In the genomic region with DNA sequence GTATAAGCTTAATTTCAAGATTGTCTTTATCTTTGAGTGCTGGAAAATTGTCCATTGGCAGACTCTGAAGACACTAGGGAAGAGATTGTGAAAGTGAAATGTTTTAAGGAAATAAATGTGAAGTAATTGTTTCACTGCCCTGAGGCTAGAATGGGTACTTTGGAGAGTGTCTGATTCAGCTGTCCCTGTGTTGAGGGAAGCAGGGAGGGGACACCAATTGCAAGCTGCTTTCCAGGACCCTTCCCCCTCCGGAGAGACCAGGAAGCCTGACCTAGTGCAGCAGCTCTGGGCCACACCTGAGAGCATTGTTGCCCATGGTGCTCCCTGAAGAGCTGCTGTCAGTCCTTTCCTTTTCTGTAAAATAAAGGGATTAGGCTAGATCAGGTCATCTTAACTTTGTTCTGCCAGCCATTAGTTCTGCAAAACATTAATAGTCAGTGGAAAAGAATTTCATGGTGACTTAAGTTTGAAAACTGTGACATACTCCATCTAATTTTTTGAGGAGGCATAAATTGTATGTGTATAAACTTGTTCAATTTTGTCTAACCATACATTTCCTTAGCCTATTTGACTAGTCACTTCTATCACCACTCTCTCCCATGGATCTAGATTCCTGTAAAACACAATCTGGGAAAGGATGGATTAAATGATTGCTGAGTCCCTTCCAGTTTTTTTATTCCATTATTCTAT, we compare ENCODE assay signal across 17 cellular contexts. TPM values are rescaled to one million over a fixed set of nuclear protein-coding genes. Genes with fewer than 3 reads are reported as not detected.
DNase-seq lines count a peak whose midpoint lies in the region; TF ChIP-seq lines count a peak whose summit lies in the region.
"Had no signal": no experiment of that assay in that cellular context is flagged by ENCODE, and none has a peak within 500 bp of the region (broad histone marks: within the 10 kb centered on the region; RNA-seq: fewer than 3 reads in every experiment).

No MANE protein-coding gene starts in this region.

- H3K27ac Mint-ChIP-seq in brain = peak overlapping the region; percentile 27 to 86 (median 53)
- H3K27ac Mint-ChIP-seq: stimulated activated effector memory CD8-positive, alpha-beta T cell treated with anti-CD3 and anti-CD28 coated beads, Interleukin-12 subunit alpha, Interleukin-12 subunit beta, amount 100 ng/mL, for 72 hours had no signal

- DNase-seq in Caki2 (ENCODE audit: low read depth) (peak; percentile 37), M059J (ENCODE audit: low read depth) (peak; percentile 80), kidney tubule cell (ENCODE audit: low spot score) (peak; percentile 42), activated T-cell treated with anti-CD3 and anti-CD28 coated beads for 4 hours (no peak), anterior cingulate cortex (lab: John Stamatoyannopoulos, UW) (no peak), DMS53 treated with DMSO at 0.1 percent for 48 hours (lab: John Stamatoyannopoulos, UW; ENCODE audit: unreplicated experiment) (no peak), NCI-H1436 (lab: John Stamatoyannopoulos, UW) (no peak)
- DNase-seq: activated gamma-delta T cell; AML-193; DMS153; effector CD8-positive, alpha-beta T cell; HCEC 1CT; NCI-H1092; upper lobe of right lung had no signal

- peaks cover 72% of the 10 kb centered on the region for H3K36me3 Mint-ChIP-seq in brain
- H3K36me3 Mint-ChIP-seq: stimulated activated effector memory CD8-positive, alpha-beta T cell treated with anti-CD3 and anti-CD28 coated beads, Interleukin-12 subunit alpha, Interleukin-12 subunit beta, amount 100 ng/mL, for 72 hours had no signal

- peaks cover 3% of the 10 kb centered on the region for H3K27me3 Mint-ChIP-seq in brain

- TF ChIP-seq CTCF in brain (conservative IDR thresholded peaks at IDR 0.05) = no peak

- peaks cover 93% of the 10 kb centered on the region for H3K4me1 Mint-ChIP-seq in brain
- H3K4me1 Mint-ChIP-seq: stimulated activated effector memory CD8-positive, alpha-beta T cell treated with anti-CD3 and anti-CD28 coated beads, Interleukin-12 subunit alpha, Interleukin-12 subunit beta, amount 100 ng/mL, for 72 hours had no signal

- in situ Hi-C loops in Caki2 (cut with HindIII; ENCODE audit: low pct_unique_long_range_greater_than_20kb, low sequenced_read_pairs) = no loop called here

- no peaks in the 10 kb centered on the region for H3K9me3 Mint-ChIP-seq in brain
- H3K9me3 Mint-ChIP-seq: stimulated activated effector memory CD8-positive, alpha-beta T cell treated with anti-CD3 and anti-CD28 coated beads, Interleukin-12 subunit alpha, Interleukin-12 subunit beta, amount 100 ng/mL, for 72 hours had no signal

- peak overlapping the region; percentile 0 to 58 (median 42) for H3K4me3 Mint-ChIP-seq in brain
- H3K4me3 Mint-ChIP-seq: stimulated activated effector memory CD8-positive, alpha-beta T cell treated with anti-CD3 and anti-CD28 coated beads, Interleukin-12 subunit alpha, Interleukin-12 subunit beta, amount 100 ng/mL, for 72 hours had no signal

RNA-seq across cellular contexts. Expression of a gene that starts 18.8 kb away (rescaled TPM):
- total RNA-seq in Caki2 (2014; rRNA removed; shearing (Covaris generic); ENCODE audit: low replicate concordance) = 58.0 and 80.1 TPM in 2 replicates
- 124 and 200 TPM in 2 replicates for total RNA-seq in M059J (2014; rRNA removed; shearing (Covaris generic))
- polyA plus RNA-seq in brain (ENCODE audit: insufficient read depth, low read depth, low replicate concordance) = 158 TPM
- total RNA-seq: OCI-LY7 had no signal

Comparison
In these comparisons a context has a peak if more than half of its experiments do, and no peak if none do; other contexts are left out.
1. DNase-seq: peak in Caki2 (single experiment), M059J (single experiment) and kidney tubule cell (single experiment); none in activated T-cell treated with anti-CD3 and anti-CD28 coated beads for 4 hours (single experiment), anterior cingulate cortex (0 of 58), DMS53 treated with DMSO at 0.1 percent for 48 hours (single experiment) and NCI-H1436 (single experiment).